Comparison of ENCODE assay signal across 8 cellular contexts in the genomic region with DNA sequence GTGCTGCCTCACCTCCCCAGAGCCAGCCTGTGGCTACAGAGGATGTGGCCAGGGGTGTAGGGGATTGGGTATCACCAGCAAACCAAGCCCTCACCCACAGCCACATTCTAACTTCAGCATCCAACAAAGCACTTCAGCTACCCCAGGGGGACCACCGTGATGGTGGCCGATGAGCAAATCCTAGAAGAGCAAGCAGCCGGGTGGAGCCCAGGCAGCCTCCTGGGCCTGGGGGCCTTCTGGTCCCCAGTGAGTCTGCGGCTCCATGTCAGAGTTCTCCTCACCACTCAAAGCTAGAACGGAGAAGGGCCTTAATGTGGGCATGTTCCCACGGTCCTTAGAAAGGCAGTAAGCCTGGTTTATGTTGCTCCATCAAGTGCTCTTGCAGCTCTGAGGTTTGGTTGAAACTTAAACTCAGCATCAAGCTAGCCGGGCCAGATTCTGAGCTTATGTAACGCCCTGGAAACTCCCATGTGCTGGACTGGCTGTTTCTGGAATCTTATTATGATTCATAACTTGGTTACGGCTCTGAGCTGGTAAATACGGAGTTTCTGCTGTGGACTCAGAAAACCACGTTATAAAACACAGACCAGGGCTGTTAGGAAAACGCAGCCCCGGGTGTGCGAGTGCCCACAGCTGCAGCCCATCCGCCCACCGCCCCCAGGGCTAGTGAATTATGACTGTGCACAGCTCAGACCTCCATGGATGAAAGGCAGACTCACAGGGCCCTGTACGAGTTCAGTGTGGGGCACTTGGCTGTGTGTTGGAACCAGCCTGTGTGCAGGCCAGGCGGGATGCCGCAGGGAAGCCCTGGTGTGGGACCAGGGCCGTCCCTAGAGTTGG.
DNase-seq lines count a peak whose midpoint lies in the region; ATAC-seq, FAIRE-seq and TF ChIP-seq lines count a peak whose summit lies in the region.

No MANE protein-coding gene starts in this region.

- DNase-seq in MCF 10A (ENCODE audit: unreplicated experiment) (peak; percentile 72), breast epithelium (ENCODE audit: low spot score in 2 of 2) (no peak), kidney (no peak), tibial nerve (ENCODE audit: low spot score in 2 of 2) (peak in 1 of 2 donors; percentile 55), iPS-NIHi7 (ENCODE audit: extremely low spot score) (no peak), type B pancreatic cell (ENCODE audit: extremely low spot score, unreplicated experiment) (no peak)
- no peak for DNase-seq in activated T-cell treated with anti-CD3 and anti-CD28 coated beads, Interleukin-2, amount 50 U/mL, for 4 hours

- H3K27ac Mint-ChIP-seq in MCF 10A (ENCODE audit: low read depth, unreplicated experiment), result peak overlapping the region; percentile 75
- no peak overlapping the region for H3K27ac Mint-ChIP-seq in type B pancreatic cell

- H3K27ac ChIP-seq in breast epithelium, result peak overlapping the region in 1 of 2 donors; percentile 84
- H3K27ac ChIP-seq in kidney (ENCODE audit: low read depth in 2 of 2, low read length in 2 of 2), result peak overlapping the region; percentile 61 to 67
- peak overlapping the region in 3 of 4 donors; percentile 17 to 79 (median 71) for H3K27ac ChIP-seq in tibial nerve

- peak; percentile 50 for ATAC-seq in HG03025 (IDR thresholded peaks at IDR 0.05; ENCODE audit: low FRiP score, unreplicated experiment)
- ATAC-seq in activated T-cell treated with anti-CD3 and anti-CD28 coated beads, Interleukin-2, amount 50 U/mL, for 4 hours, result peak; percentile 29 to 41

- H3K27me3 Mint-ChIP-seq in MCF 10A (ENCODE audit: insufficient read depth, unreplicated experiment) (no peaks in the 10 kb centered on the region), type B pancreatic cell (peaks cover 9% of the 10 kb centered on the region)
- H3K27me3 Mint-ChIP-seq in activated T-cell treated with anti-CD3 and anti-CD28 coated beads, Interleukin-2, amount 50 U/mL, for 4 hours (ENCODE audit: low read depth), result no peaks in the 10 kb centered on the region

- H3K36me3 Mint-ChIP-seq in MCF 10A (ENCODE audit: insufficient read depth, unreplicated experiment) (no peaks in the 10 kb centered on the region), type B pancreatic cell (no peaks in the 10 kb centered on the region)
- H3K36me3 Mint-ChIP-seq in activated T-cell treated with anti-CD3 and anti-CD28 coated beads, Interleukin-2, amount 50 U/mL, for 4 hours (ENCODE audit: insufficient read depth), result no peaks in the 10 kb centered on the region

- CTCF ChIA-PET in MCF 10A (lab: Yijun Ruan, JAX), result interaction anchor here (0.5 to 1.5 kb wide), 8 partner anchors 34 to 386 kb away, joined by 3 to 10 read pairs (median 3); no protein-coding TSS in a partner anchor

- BruUV-seq in MCF 10A (replicated peaks; lab: Mats Ljungman, UMichigan), result no TSS peak

- H3K36me3 ChIP-seq in breast epithelium, result no peaks in the 10 kb centered on the region
- no peaks in the 10 kb centered on the region for H3K36me3 ChIP-seq in kidney (ENCODE audit: control insufficient read depth in 1 of 2, insufficient read depth in 2 of 2, low read length in 2 of 2)
- H3K36me3 ChIP-seq in tibial nerve, result no peaks in the 10 kb centered on the region

- H3K9me3 Mint-ChIP-seq in MCF 10A (ENCODE audit: unreplicated experiment) (no peaks in the 10 kb centered on the region), type B pancreatic cell (peaks cover 3% of the 10 kb centered on the region)
- H3K9me3 Mint-ChIP-seq in activated T-cell treated with anti-CD3 and anti-CD28 coated beads, Interleukin-2, amount 50 U/mL, for 4 hours, result no peaks in the 10 kb centered on the region

- no peak for TF ChIP-seq EP300 in tibial nerve (IDR thresholded peaks at IDR 0.05)

- H3K4me3 ChIP-seq in breast epithelium, result no peak overlapping the region
- H3K4me3 ChIP-seq in kidney (ENCODE audit: low read length in 2 of 2), result no peak overlapping the region
- H3K4me3 ChIP-seq in tibial nerve, result no peak overlapping the region

- no peak for FAIRE-seq in kidney (lab: Jason Lieb, UNC)

- H3K4me1 ChIP-seq in breast epithelium (no peaks in the 10 kb centered on the region), kidney (ENCODE audit: control insufficient read depth in 1 of 2, insufficient read depth in 1 of 2, low read depth in 1 of 2, low read length in 2 of 2) (peaks cover 17 to 18% of the 10 kb centered on the region in 2 donors), tibial nerve (peaks cover 0 to 21% (median 5%) of the 10 kb centered on the region in 4 donors)

- TF ChIP-seq CTCF in MCF 10A (IDR thresholded peaks at IDR 0.05; ENCODE audit: unreplicated experiment), result no peak
- TF ChIP-seq CTCF in breast epithelium (IDR thresholded peaks at IDR 0.05), result no peak
- TF ChIP-seq CTCF in kidney (IDR thresholded peaks at IDR 0.05; ENCODE audit: borderline replicate concordance, extremely low read depth, insufficient read depth), result no peak
- no peak for TF ChIP-seq CTCF in tibial nerve (IDR thresholded peaks at IDR 0.05)
- no peak for TF ChIP-seq CTCF in type B pancreatic cell (conservative IDR thresholded peaks at IDR 0.05)

- TF ChIP-seq POLR2A in breast epithelium (IDR thresholded peaks at IDR 0.05) (no peak), tibial nerve (IDR thresholded peaks at IDR 0.05) (no peak)

- H3K4me3 Mint-ChIP-seq in MCF 10A (ENCODE audit: unreplicated experiment) (no peak overlapping the region), type B pancreatic cell (no peak overlapping the region)
- H3K4me3 Mint-ChIP-seq in activated T-cell treated with anti-CD3 and anti-CD28 coated beads, Interleukin-2, amount 50 U/mL, for 4 hours, result no peak overlapping the region

- peaks cover 17% of the 10 kb centered on the region for H3K4me1 Mint-ChIP-seq in MCF 10A (ENCODE audit: insufficient read depth, unreplicated experiment)
- peaks cover 3% of the 10 kb centered on the region for H3K4me1 Mint-ChIP-seq in activated T-cell treated with anti-CD3 and anti-CD28 coated beads, Interleukin-2, amount 50 U/mL, for 4 hours (ENCODE audit: low read depth)
- H3K4me1 Mint-ChIP-seq in type B pancreatic cell (ENCODE audit: unreplicated experiment), result peaks cover 15% of the 10 kb centered on the region

- intact Hi-C loops in MCF 10A (cut with micrococcal nuclease), result loop anchor here (10.0 kb wide), 1 partner anchor 249 kb away; no protein-coding TSS in a partner anchor
- intact Hi-C loops in breast epithelium (cut with DNase I; ENCODE audit: low total_unique reads), result loop anchor here (10.0 kb wide), 1 partner anchor 389 kb away; a partner anchor contains a TSS
- intact Hi-C loops in kidney (cut with DNase I), result loop anchor here (5.0 kb wide), 1 partner anchor 387 kb away; a partner anchor contains a TSS

- 39 to 52% methylated on average over 16 to 20 of the region's 20 CpGs for WGBS in tibial nerve, 2 donors

- peak overlapping the region in 1 of 2 donors; percentile 58 for H3K9ac ChIP-seq in kidney (ENCODE audit: low read length in 2 of 2)

- POLR2A ChIA-PET in MCF 10A (lab: Yijun Ruan, JAX), result interaction anchor here (0.6 to 1.9 kb wide), 8 partner anchors 10 to 388 kb away, joined by 3 to 5 read pairs (median 3); a partner anchor contains a TSS

- no peaks in the 10 kb centered on the region for H3K9me3 ChIP-seq in breast epithelium
- H3K9me3 ChIP-seq in kidney (ENCODE audit: control insufficient read depth in 1 of 2, low read length in 2 of 2), result no peaks in the 10 kb centered on the region
- no peaks in the 10 kb centered on the region for H3K9me3 ChIP-seq in tibial nerve

- no peaks in the 10 kb centered on the region for H3K27me3 ChIP-seq in breast epithelium
- H3K27me3 ChIP-seq in tibial nerve, result no peaks in the 10 kb centered on the region
